In genomic region chr12:104722541-104723534, GRCh38 we compare ENCODE assay signal across 1 cellular context.
TF ChIP-seq lines count a peak whose summit lies in the region.

No MANE protein-coding gene starts in this region.

TF ChIP-seq in GM12878, 131 proteins besides CTCF, POLR2A, EP300 and RAD21 (continued from another document):
- TF ChIP-seq ZBTB11 (CRISPR knock-in tag; IDR thresholded peaks at IDR 0.05) (no peak), SUZ12 (IDR thresholded peaks at IDR 0.05; ENCODE audit: unreplicated experiment) (no peak), FOS (IDR thresholded peaks at IDR 0.05; ENCODE audit: borderline replicate concordance, extremely low read depth, insufficient read length) (no peak), PAX5 (IDR thresholded peaks at IDR 0.05; ENCODE audit: borderline replicate concordance, low read depth, low read length) (peak; percentile 89), MEF2A (IDR thresholded peaks at IDR 0.05; ENCODE audit: insufficient read depth, low read depth, low read length) (0 out of 2 replicates have a peak, but pooled peaks have one; percentile 32), FOXM1 (IDR thresholded peaks at IDR 0.05; ENCODE audit: low read depth, low read length) (no peak), SKIL (IDR thresholded peaks at IDR 0.05; ENCODE audit: low read depth, poor library complexity, severe bottlenecking) (no peak), GATAD2B (conservative IDR thresholded peaks at IDR 0.05; ENCODE audit: low read depth) (no peak), SREBF1 (IDR thresholded peaks at IDR 0.05; ENCODE audit: low read length) (no peak), CUX1 (IDR thresholded peaks at IDR 0.05; ENCODE audit: insufficient replicate concordance, low read depth, low read length) (no peak), KAT2A (conservative IDR thresholded peaks at IDR 0.05; ENCODE audit: control insufficient read depth, low read depth, low read length) (no peak), CBX5 (IDR thresholded peaks at IDR 0.05; ENCODE audit: low read depth) (no peak)
- TF ChIP-seq, protein P1, sequence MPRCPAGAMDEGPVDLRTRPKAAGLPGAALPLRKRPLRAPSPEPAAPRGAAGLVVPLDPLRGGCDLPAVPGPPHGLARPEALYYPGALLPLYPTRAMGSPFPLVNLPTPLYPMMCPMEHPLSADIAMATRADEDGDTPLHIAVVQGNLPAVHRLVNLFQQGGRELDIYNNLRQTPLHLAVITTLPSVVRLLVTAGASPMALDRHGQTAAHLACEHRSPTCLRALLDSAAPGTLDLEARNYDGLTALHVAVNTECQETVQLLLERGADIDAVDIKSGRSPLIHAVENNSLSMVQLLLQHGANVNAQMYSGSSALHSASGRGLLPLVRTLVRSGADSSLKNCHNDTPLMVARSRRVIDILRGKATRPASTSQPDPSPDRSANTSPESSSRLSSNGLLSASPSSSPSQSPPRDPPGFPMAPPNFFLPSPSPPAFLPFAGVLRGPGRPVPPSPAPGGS (IDR thresholded peaks at IDR 0.05; ENCODE audit: borderline replicate concordance, insufficient read depth, low read depth, low read length, poor library complexity, severe bottlenecking) = no peak
- TF ChIP-seq, protein P2, sequence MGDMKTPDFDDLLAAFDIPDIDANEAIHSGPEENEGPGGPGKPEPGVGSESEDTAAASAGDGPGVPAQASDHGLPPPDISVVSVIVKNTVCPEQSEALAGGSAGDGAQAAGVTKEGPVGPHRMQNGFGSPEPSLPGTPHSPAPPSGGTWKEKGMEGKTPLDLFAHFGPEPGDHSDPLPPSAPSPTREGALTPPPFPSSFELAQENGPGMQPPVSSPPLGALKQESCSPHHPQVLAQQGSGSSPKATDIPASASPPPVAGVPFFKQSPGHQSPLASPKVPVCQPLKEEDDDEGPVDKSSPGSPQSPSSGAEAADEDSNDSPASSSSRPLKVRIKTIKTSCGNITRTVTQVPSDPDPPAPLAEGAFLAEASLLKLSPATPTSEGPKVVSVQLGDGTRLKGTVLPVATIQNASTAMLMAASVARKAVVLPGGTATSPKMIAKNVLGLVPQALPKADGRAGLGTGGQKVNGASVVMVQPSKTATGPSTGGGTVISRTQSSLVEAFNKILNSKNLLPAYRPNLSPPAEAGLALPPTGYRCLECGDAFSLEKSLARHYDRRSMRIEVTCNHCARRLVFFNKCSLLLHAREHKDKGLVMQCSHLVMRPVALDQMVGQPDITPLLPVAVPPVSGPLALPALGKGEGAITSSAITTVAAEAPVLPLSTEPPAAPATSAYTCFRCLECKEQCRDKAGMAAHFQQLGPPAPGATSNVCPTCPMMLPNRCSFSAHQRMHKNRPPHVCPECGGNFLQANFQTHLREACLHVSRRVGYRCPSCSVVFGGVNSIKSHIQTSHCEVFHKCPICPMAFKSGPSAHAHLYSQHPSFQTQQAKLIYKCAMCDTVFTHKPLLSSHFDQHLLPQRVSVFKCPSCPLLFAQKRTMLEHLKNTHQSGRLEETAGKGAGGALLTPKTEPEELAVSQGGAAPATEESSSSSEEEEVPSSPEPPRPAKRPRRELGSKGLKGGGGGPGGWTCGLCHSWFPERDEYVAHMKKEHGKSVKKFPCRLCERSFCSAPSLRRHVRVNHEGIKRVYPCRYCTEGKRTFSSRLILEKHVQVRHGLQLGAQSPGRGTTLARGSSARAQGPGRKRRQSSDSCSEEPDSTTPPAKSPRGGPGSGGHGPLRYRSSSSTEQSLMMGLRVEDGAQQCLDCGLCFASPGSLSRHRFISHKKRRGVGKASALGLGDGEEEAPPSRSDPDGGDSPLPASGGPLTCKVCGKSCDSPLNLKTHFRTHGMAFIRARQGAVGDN (IDR thresholded peaks at IDR 0.05) = peak; percentile 68
- TF ChIP-seq, protein P3, sequence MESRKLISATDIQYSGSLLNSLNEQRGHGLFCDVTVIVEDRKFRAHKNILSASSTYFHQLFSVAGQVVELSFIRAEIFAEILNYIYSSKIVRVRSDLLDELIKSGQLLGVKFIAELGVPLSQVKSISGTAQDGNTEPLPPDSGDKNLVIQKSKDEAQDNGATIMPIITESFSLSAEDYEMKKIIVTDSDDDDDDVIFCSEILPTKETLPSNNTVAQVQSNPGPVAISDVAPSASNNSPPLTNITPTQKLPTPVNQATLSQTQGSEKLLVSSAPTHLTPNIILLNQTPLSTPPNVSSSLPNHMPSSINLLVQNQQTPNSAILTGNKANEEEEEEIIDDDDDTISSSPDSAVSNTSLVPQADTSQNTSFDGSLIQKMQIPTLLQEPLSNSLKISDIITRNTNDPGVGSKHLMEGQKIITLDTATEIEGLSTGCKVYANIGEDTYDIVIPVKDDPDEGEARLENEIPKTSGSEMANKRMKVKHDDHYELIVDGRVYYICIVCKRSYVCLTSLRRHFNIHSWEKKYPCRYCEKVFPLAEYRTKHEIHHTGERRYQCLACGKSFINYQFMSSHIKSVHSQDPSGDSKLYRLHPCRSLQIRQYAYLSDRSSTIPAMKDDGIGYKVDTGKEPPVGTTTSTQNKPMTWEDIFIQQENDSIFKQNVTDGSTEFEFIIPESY (IDR thresholded peaks at IDR 0.05) = no peak
